ENCODE assay signal across 26 cellular contexts in the genomic region with DNA sequence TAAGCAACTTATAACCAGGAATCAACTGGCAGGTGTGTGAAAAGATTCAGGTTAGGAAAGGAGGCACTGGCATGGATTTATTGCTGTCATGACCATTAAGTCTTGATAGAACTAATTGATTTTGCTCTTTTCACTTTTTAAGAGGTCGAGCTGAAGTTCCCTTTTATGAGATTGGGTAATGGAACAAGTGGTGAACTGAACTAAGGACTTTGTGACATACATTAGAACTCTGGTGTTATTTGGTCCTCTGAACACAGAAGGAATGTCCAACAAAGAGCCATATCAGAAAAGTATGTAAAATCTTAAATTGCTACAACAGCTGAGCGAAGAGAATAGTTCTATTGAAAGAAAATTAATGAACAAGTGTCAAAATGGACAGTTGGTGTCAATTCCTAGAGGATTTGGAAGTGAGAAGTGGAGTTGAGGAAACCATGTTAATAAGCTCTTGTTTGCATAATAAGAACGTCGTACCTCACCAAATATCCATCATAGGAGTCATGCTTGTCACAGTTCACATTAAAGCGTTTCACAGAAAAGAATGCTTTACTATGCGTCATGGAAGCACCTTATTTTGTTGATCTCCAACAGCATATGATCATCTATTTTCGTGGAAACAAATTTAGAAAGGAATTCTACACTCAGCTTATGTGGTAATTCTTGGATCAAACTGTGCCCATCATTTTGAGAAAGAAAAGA. TPM values are rescaled to one million over a fixed set of nuclear protein-coding genes. Genes with fewer than 3 reads are reported as not detected.
DNase-seq lines count a peak whose midpoint lies in the region; ATAC-seq, FAIRE-seq and TF ChIP-seq lines count a peak whose summit lies in the region.
"Had no signal": no experiment of that assay in that cellular context is flagged by ENCODE, and none has a peak within 500 bp of the region (broad histone marks: within the 10 kb centered on the region; RNA-seq: fewer than 3 reads in every experiment).

No MANE protein-coding gene starts in this region.

- CTCF ChIA-PET in PC-9 (lab: Charles Lee): no interaction called here

- H3K4me1 ChIP-seq in liver (ENCODE audit: control insufficient read depth in 4 of 4, insufficient read depth in 4 of 4, low read length in 3 of 4): peaks cover 0 to 21% (median 10%) of the 10 kb centered on the region in 4 donors
- peaks cover 30 to 43% of the 10 kb centered on the region in 2 donors for H3K4me1 ChIP-seq in gastrocnemius medialis
- H3K4me1 ChIP-seq in PC-9 (replicated peaks; ENCODE audit: insufficient read depth): peaks cover 19% of the 10 kb centered on the region
- H3K4me1 ChIP-seq: A549; BLaER1 treated with 17β-estradiol and CSF1 and Interleukin-3, amounts not matched to agents 10 nM and 100 nM; Peyer's patch had no signal

- DNase-seq in GM19239 (ENCODE audit: insufficient read length, low spot score) (no peak), LHCN-M2 (ENCODE audit: low read depth) (peak; percentile 85), gastrocnemius medialis (no peak), SIG-M5 treated with dmso at 0.1 percent for 504 hours (lab: John Stamatoyannopoulos, UW; ENCODE audit: unreplicated experiment) (no peak), PC-9 (no peak)
- DNase-seq: AML-193; CD4-positive, alpha-beta T cell; NCI-H1105 treated with DMSO at 0.1 percent for 48 hours; NCI-H146; NCI-H2029; NCI-H446; NCI-H524 treated with DMSO at 0.1 percent for 48 hours; NCI-H774; NK-92 treated with Interleukin-12 subunit alpha and Interleukin-12 subunit beta, amount 100 ng/mL, for 24 hours; Peyer's patch; SHP77 treated with DMSO at 0.1 percent for 48 hours had no signal

- no peaks in the 10 kb centered on the region for H3K9me2 ChIP-seq in PC-9 (ENCODE audit: insufficient read depth)

- TF ChIP-seq CTCF in liver (IDR thresholded peaks at IDR 0.05; ENCODE audit: low read depth, low read length, missing input control): no peak
- no peak for TF ChIP-seq CTCF in gastrocnemius medialis (IDR thresholded peaks at IDR 0.05 in 4 of 5, conservative IDR thresholded peaks at IDR 0.05 in 1 of 5)
- TF ChIP-seq CTCF in PC-9 (conservative IDR thresholded peaks at IDR 0.05): no peak

- no peak overlapping the region for H3K4me3 ChIP-seq in liver (ENCODE audit: low read depth in 1 of 3, low read length in 3 of 3)
- peak overlapping the region; percentile 30 to 91 (median 42) for H3K4me3 ChIP-seq in gastrocnemius medialis
- H3K4me3 ChIP-seq in PC-9: no peak overlapping the region
- H3K4me3 ChIP-seq: A549; BLaER1 treated with 17β-estradiol and CSF1 and Interleukin-3, amounts not matched to agents 10 nM and 100 nM; Peyer's patch; SK-N-MC had no signal

- H4K20me1 ChIP-seq in PC-9 (ENCODE audit: insufficient read depth): no peaks in the 10 kb centered on the region
- H4K20me1 ChIP-seq: BLaER1 treated with 17β-estradiol and CSF1 and Interleukin-3, amounts not matched to agents 10 nM and 100 nM had no signal

- peak; percentile 14 for FAIRE-seq in GM19239 (lab: Jason Lieb, UNC)
- FAIRE-seq: A549, D721Med, H1 had no signal

- peak in 1 of 2 donors; percentile 23 for TF ChIP-seq POLR2A in gastrocnemius medialis (IDR thresholded peaks at IDR 0.05)

- intact Hi-C loops in gastrocnemius medialis (cut with DNase I; ENCODE audit: low total_unique reads) (no loop called here), PC-9 (cut with micrococcal nuclease; ENCODE audit: unreplicated experiment) (no loop called here)

- H3K27me3 ChIP-seq in liver (ENCODE audit: control insufficient read depth in 4 of 4, insufficient read depth in 4 of 4, low read length in 3 of 4): no peaks in the 10 kb centered on the region
- no peaks in the 10 kb centered on the region for H3K27me3 ChIP-seq in gastrocnemius medialis
- no peaks in the 10 kb centered on the region for H3K27me3 ChIP-seq in PC-9 (ENCODE audit: insufficient read depth, low read depth)
- H3K27me3 ChIP-seq: BLaER1 treated with 17β-estradiol and CSF1 and Interleukin-3, amounts not matched to agents 10 nM and 100 nM; Peyer's patch had no signal

- ATAC-seq in gastrocnemius medialis (peak in 1 of 2 donors; percentile 34), GM18517 (IDR thresholded peaks at IDR 0.05; ENCODE audit: unreplicated experiment) (no peak)
- ATAC-seq: A549, HCT116 had no signal

- no peak overlapping the region for H3K4me2 ChIP-seq in PC-9
- H3K4me2 ChIP-seq: A549; BLaER1 treated with 17β-estradiol and CSF1 and Interleukin-3, amounts not matched to agents 10 nM and 100 nM had no signal

- no peak overlapping the region for H3K9ac ChIP-seq in liver (ENCODE audit: low read depth in 1 of 2, low read length in 2 of 2)
- H3K9ac ChIP-seq: BLaER1 treated with 17β-estradiol and CSF1 and Interleukin-3, amounts not matched to agents 10 nM and 100 nM had no signal

- WGBS in liver: 73% methylated on average over 7 of the region's 7 CpGs

- in situ Hi-C loops in gastrocnemius medialis (cut with MboI; ENCODE audit: low sequenced_read_pairs in 4 of 4): no loop called here

- H3K36me3 ChIP-seq in liver (ENCODE audit: control insufficient read depth in 4 of 4, insufficient read depth in 3 of 4, low read depth in 1 of 4, low read length in 3 of 4): no peaks in the 10 kb centered on the region
- H3K36me3 ChIP-seq in gastrocnemius medialis: no peaks in the 10 kb centered on the region
- H3K36me3 ChIP-seq in PC-9 (ENCODE audit: low read depth): no peaks in the 10 kb centered on the region
- H3K36me3 ChIP-seq: BLaER1 treated with 17β-estradiol and CSF1 and Interleukin-3, amounts not matched to agents 10 nM and 100 nM; Peyer's patch had no signal

- POLR2A ChIA-PET in PC-9 (lab: Charles Lee; ENCODE audit: unreplicated experiment): no interaction called here

- peak overlapping the region in 1 of 2 donors; percentile 72 for H3K27ac ChIP-seq in liver (ENCODE audit: low read depth in 1 of 2, low read length in 2 of 2)
- peak overlapping the region; percentile 83 to 98 (median 92) for H3K27ac ChIP-seq in gastrocnemius medialis
- H3K27ac ChIP-seq in PC-9: no peak overlapping the region
- H3K27ac ChIP-seq: A549; BLaER1 treated with 17β-estradiol and CSF1 and Interleukin-3, amounts not matched to agents 10 nM and 100 nM; HL-60; Peyer's patch; SK-N-MC had no signal

- H2AFZ ChIP-seq in PC-9: no peak overlapping the region

- no TSS peak for BruUV-seq in PC-9 (replicated peaks; lab: Mats Ljungman, UMichigan)

- peaks cover 14% of the 10 kb centered on the region for H3F3A ChIP-seq in PC-9 (ENCODE audit: insufficient read depth, low read depth)

- no peaks in the 10 kb centered on the region for H3K79me2 ChIP-seq in PC-9 (ENCODE audit: low read depth)

- no peak for TF ChIP-seq RAD21 in liver (IDR thresholded peaks at IDR 0.05)

- H3K9me3 ChIP-seq in liver (ENCODE audit: control insufficient read depth in 4 of 4, low read length in 3 of 4) (no peaks in the 10 kb centered on the region), gastrocnemius medialis (no peaks in the 10 kb centered on the region), PC-9 (ENCODE audit: insufficient read depth, low read depth) (no peaks in the 10 kb centered on the region; the same call in 1 of the 2 replicates)
- H3K9me3 ChIP-seq: A549; BLaER1 treated with 17β-estradiol and CSF1 and Interleukin-3, amounts not matched to agents 10 nM and 100 nM; Peyer's patch had no signal

TF ChIP-seq in liver, 16 proteins besides CTCF, POLR2A, EP300 and RAD21:
- TF ChIP-seq ZBTB33 (IDR thresholded peaks at IDR 0.05): no peak
- TF ChIP-seq HNF4A (conservative IDR thresholded peaks at IDR 0.05): peak; percentile 65 to 77

RNA-seq across cellular contexts. Expression of gene MYF6, which starts 8.4 kb away (rescaled TPM):
- total RNA-seq in LHCN-M2 (2014; rRNA removed) (29.3 and 29.4 TPM in 2 replicates), liver (not detected), gastrocnemius medialis (1,000 to 10,000 TPM in 2 of 4 donors, 100 to 1,000 TPM in 2; 335 to 1,770 (median 962) TPM), PC-9 (2021) (not detected in 2 replicates)
- polyA plus RNA-seq in LHCN-M2 (2012): 11.5 TPM
- under 1 TPM; 0.05 to 0.18 TPM for polyA plus RNA-seq in liver
- total RNA-seq: CD4-positive, alpha-beta T cell; H1; OCI-LY7; Peyer's patch had no signal
- polyA plus RNA-seq: A549 had no signal

RNA-seq across cellular contexts. Expression of gene MYF5, which starts 17.7 kb away (rescaled TPM):
- total RNA-seq in LHCN-M2 (2014; rRNA removed): 628 and 957 TPM in 2 replicates
- polyA plus RNA-seq in LHCN-M2 (2012): 241 TPM
- not detected for total RNA-seq in liver
- not detected for polyA plus RNA-seq in liver
- total RNA-seq in gastrocnemius medialis: 1 to 10 TPM; 1.7 to 9.3 (median 5.6) TPM
- total RNA-seq in PC-9 (2021): not detected in 2 replicates
- total RNA-seq: CD4-positive, alpha-beta T cell; H1; OCI-LY7; Peyer's patch had no signal
- polyA plus RNA-seq: A549 had no signal

Comparison
In these comparisons a context has a peak if more than half of its experiments do, and no peak if none do; other contexts are left out.
1. H3K4me3 ChIP-seq: peak in gastrocnemius medialis (4 of 4); none in liver (0 of 3) and PC-9 (single experiment).
2. RNA of gene MYF6, which starts 8.4 kb away (total RNA-seq): 335 to 1,770 TPM in gastrocnemius medialis and 29.3 to 29.4 TPM in LHCN-M2; not detected in liver and not detected in PC-9; every median in the first group is over 10 times any median in the second.
3. RNA of gene MYF5, which starts 17.7 kb away (total RNA-seq): 628 to 957 TPM in LHCN-M2; 1.7 to 9.3 TPM in gastrocnemius medialis, not detected in liver and not detected in PC-9; every median in the first group is over 10 times any median in the second.